ENCODE assay signal across 1 cellular context in the genomic region with DNA sequence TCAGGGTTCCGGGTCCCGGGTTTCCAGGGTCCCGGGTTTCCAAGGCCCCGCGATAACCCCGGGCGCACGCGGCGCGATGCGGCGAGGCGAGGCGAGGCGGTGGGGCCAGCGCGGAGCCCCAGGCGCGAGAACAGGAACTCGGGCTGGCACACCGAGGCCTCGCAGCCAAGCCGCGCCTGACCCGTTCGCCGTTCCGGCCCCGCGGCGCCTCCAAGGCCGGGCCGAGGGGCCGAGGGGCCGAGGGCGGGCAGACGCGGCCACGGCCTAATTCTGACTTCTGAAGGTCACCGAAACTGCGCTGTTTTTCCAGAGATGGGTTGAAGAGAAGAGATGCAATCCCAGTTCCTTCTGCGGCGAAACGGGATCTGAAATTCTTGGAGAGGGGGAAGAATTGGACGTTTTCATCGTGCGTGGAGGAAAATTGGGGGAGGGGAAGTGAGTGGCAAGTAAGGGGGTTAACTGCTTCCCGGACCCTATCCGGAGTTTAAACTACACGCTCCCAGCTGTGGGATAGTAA.
TF ChIP-seq lines count a peak whose summit lies in the region.

No MANE protein-coding gene starts in this region.

TF ChIP-seq in IMR-90, 13 proteins besides CTCF, POLR2A, EP300 and RAD21 (continued from another document):
- no peak for TF ChIP-seq NFE2L2 (IDR thresholded peaks at IDR 0.05; ENCODE audit: low read depth, low read length)
- TF ChIP-seq, protein P1, sequence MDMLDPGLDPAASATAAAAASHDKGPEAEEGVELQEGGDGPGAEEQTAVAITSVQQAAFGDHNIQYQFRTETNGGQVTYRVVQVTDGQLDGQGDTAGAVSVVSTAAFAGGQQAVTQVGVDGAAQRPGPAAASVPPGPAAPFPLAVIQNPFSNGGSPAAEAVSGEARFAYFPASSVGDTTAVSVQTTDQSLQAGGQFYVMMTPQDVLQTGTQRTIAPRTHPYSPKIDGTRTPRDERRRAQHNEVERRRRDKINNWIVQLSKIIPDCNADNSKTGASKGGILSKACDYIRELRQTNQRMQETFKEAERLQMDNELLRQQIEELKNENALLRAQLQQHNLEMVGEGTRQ (IDR thresholded peaks at IDR 0.05; ENCODE audit: low read depth, low read length) = no peak
- TF ChIP-seq, protein P2, sequence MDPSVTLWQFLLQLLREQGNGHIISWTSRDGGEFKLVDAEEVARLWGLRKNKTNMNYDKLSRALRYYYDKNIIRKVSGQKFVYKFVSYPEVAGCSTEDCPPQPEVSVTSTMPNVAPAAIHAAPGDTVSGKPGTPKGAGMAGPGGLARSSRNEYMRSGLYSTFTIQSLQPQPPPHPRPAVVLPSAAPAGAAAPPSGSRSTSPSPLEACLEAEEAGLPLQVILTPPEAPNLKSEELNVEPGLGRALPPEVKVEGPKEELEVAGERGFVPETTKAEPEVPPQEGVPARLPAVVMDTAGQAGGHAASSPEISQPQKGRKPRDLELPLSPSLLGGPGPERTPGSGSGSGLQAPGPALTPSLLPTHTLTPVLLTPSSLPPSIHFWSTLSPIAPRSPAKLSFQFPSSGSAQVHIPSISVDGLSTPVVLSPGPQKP (IDR thresholded peaks at IDR 0.05; ENCODE audit: borderline replicate concordance, low read depth, low read length) = no peak
- no peak for TF ChIP-seq SMC3 (IDR thresholded peaks at IDR 0.05; ENCODE audit: low read depth, low read length)
- TF ChIP-seq CEBPB (IDR thresholded peaks at IDR 0.05; ENCODE audit: low read depth, low read length) = no peak
- TF ChIP-seq FOS (IDR thresholded peaks at IDR 0.05; ENCODE audit: low read depth, low read length) = no peak
- TF ChIP-seq CHD1 (IDR thresholded peaks at IDR 0.05; ENCODE audit: low read depth, low read length) = no peak
- TF ChIP-seq MAZ (IDR thresholded peaks at IDR 0.05; ENCODE audit: borderline replicate concordance, low read depth, low read length) = no peak
- TF ChIP-seq RCOR1 (IDR thresholded peaks at IDR 0.05; ENCODE audit: insufficient replicate concordance, low read length) = no peak
- TF ChIP-seq MXI1 (IDR thresholded peaks at IDR 0.05; ENCODE audit: borderline replicate concordance, low read depth, low read length) = no peak
- TF ChIP-seq BHLHE40 (IDR thresholded peaks at IDR 0.05; ENCODE audit: low read depth, low read length) = no peak
- no peak for TF ChIP-seq MAFK (IDR thresholded peaks at IDR 0.05; ENCODE audit: low read depth, low read length)
